1 cellular context compared by ENCODE assay signal in genomic region chr3:48465531-48466378, GRCh38.
TF ChIP-seq lines count a peak whose summit lies in the region.

No MANE protein-coding gene starts in this region.

TF ChIP-seq in K562, 482 proteins besides CTCF, POLR2A, EP300 and RAD21 (continued from another document and continues in another):
- TF ChIP-seq MEIS2 (IDR thresholded peaks at IDR 0.05; ENCODE audit: partially characterized antibody) (no peak), ZNF232 (CRISPR knock-in tag; IDR thresholded peaks at IDR 0.05) (no peak), SNAPC5 (CRISPR knock-in tag; IDR thresholded peaks at IDR 0.05) (no peak), GABPB2 (CRISPR knock-in tag; conservative IDR thresholded peaks at IDR 0.05) (no peak), NONO (IDR thresholded peaks at IDR 0.05; ENCODE audit: low read depth in 2 of 2, low read length in 1 of 2) (peak in 1 of 2 experiments; percentile 38; a peak in 1 of 4 replicates), ZNF239 (CRISPR knock-in tag; IDR thresholded peaks at IDR 0.05) (no peak), PTBP1 (IDR thresholded peaks at IDR 0.05; ENCODE audit: low read depth, low read length) (no peak), SMARCC2 (IDR thresholded peaks at IDR 0.05; ENCODE audit: low read depth) (no peak), ZNF318 (IDR thresholded peaks at IDR 0.05; ENCODE audit: borderline replicate concordance in 1 of 2, low read depth in 1 of 2) (no peak), E2F5 (CRISPR knock-in tag; IDR thresholded peaks at IDR 0.05) (no peak), CREBBP (IDR thresholded peaks at IDR 0.05; ENCODE audit: low read depth, low read length) (no peak), GTF2A2 (tag; IDR thresholded peaks at IDR 0.05) (no peak), MAZ (CRISPR knock-in tag; conservative IDR thresholded peaks at IDR 0.05 in 1 of 2, IDR thresholded peaks at IDR 0.05 in 1 of 2) (peak in 1 of 2 experiments; percentile 54; a peak in 2 of 4 replicates), ZC3H11A (IDR thresholded peaks at IDR 0.05; ENCODE audit: low read depth, low read length) (no peak), STAT6 (CRISPR knock-in tag; IDR thresholded peaks at IDR 0.05) (no peak), E4F1 (CRISPR knock-in tag; IDR thresholded peaks at IDR 0.05; ENCODE audit: borderline replicate concordance) (no peak), ZBTB1 (CRISPR knock-in tag; IDR thresholded peaks at IDR 0.05; ENCODE audit: borderline replicate concordance, low read depth) (no peak), CAMTA2 (CRISPR knock-in tag; conservative IDR thresholded peaks at IDR 0.05) (no peak), ZNF316 (IDR thresholded peaks at IDR 0.05) (peak; percentile 90), ZKSCAN8 (CRISPR knock-in tag; IDR thresholded peaks at IDR 0.05) (no peak), ARID1B (IDR thresholded peaks at IDR 0.05) (0 out of 2 replicates have a peak, but pooled peaks have one; percentile 21), MLLT1 (IDR thresholded peaks at IDR 0.05) (no peak), NCOA2 (IDR thresholded peaks at IDR 0.05; ENCODE audit: partially characterized antibody in 2 of 2) (no peak), PRPF4 (IDR thresholded peaks at IDR 0.05; ENCODE audit: insufficient read depth, low read depth, low read length, poor library complexity, severe bottlenecking) (no peak), GABPB1 (CRISPR knock-in tag; IDR thresholded peaks at IDR 0.05) (peak; percentile 24; the same call in 1 of the 2 replicates), ZNF644 (tag; IDR thresholded peaks at IDR 0.05; ENCODE audit: low read depth) (no peak), RBM17 (IDR thresholded peaks at IDR 0.05; ENCODE audit: borderline replicate concordance, low read depth, low read length) (no peak), ZNF785 (CRISPR knock-in tag; IDR thresholded peaks at IDR 0.05) (no peak), JUNB (CRISPR knock-in tag; conservative IDR thresholded peaks at IDR 0.05) (no peak), E2F6 (IDR thresholded peaks at IDR 0.05; ENCODE audit: borderline replicate concordance in 1 of 2, extremely low read depth in 1 of 2, insufficient read depth in 1 of 2, insufficient read length in 1 of 2, low read depth in 1 of 2, low read length in 1 of 2, poor library complexity in 1 of 2, severe bottlenecking in 1 of 2) (peak; percentile 29 to 66), BMI1 (IDR thresholded peaks at IDR 0.05; ENCODE audit: low read length) (peak; percentile 66; the same call in 1 of the 2 replicates), FOXJ3 (CRISPR knock-in tag; IDR thresholded peaks at IDR 0.05) (peak; percentile 82)
- TF ChIP-seq, protein P1, sequence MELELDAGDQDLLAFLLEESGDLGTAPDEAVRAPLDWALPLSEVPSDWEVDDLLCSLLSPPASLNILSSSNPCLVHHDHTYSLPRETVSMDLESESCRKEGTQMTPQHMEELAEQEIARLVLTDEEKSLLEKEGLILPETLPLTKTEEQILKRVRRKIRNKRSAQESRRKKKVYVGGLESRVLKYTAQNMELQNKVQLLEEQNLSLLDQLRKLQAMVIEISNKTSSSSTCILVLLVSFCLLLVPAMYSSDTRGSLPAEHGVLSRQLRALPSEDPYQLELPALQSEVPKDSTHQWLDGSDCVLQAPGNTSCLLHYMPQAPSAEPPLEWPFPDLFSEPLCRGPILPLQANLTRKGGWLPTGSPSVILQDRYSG (tag; conservative IDR thresholded peaks at IDR 0.05; ENCODE audit: low read depth), result no peak
- TF ChIP-seq, protein P2, sequence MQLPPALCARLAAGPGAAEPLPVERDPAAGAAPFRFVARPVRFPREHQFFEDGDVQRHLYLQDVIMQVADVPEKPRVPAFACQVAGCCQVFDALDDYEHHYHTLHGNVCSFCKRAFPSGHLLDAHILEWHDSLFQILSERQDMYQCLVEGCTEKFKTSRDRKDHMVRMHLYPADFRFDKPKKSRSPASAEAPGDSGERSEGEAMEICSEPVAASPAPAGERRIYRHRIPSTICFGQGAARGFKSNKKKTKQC (CRISPR knock-in tag; IDR thresholded peaks at IDR 0.05), result no peak
- TF ChIP-seq, protein P3, sequence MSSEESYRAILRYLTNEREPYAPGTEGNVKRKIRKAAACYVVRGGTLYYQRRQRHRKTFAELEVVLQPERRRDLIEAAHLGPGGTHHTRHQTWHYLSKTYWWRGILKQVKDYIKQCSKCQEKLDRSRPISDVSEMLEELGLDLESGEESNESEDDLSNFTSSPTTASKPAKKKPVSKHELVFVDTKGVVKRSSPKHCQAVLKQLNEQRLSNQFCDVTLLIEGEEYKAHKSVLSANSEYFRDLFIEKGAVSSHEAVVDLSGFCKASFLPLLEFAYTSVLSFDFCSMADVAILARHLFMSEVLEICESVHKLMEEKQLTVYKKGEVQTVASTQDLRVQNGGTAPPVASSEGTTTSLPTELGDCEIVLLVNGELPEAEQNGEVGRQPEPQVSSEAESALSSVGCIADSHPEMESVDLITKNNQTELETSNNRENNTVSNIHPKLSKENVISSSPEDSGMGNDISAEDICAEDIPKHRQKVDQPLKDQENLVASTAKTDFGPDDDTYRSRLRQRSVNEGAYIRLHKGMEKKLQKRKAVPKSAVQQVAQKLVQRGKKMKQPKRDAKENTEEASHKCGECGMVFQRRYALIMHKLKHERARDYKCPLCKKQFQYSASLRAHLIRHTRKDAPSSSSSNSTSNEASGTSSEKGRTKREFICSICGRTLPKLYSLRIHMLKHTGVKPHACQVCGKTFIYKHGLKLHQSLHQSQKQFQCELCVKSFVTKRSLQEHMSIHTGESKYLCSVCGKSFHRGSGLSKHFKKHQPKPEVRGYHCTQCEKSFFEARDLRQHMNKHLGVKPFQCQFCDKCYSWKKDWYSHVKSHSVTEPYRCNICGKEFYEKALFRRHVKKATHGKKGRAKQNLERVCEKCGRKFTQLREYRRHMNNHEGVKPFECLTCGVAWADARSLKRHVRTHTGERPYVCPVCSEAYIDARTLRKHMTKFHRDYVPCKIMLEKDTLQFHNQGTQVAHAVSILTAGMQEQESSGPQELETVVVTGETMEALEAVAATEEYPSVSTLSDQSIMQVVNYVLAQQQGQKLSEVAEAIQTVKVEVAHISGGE (CRISPR knock-in tag; IDR thresholded peaks at IDR 0.05), result peak in 1 of 3 experiments; percentile 34; a peak in 1 of 6 replicates
- TF ChIP-seq, protein P4, sequence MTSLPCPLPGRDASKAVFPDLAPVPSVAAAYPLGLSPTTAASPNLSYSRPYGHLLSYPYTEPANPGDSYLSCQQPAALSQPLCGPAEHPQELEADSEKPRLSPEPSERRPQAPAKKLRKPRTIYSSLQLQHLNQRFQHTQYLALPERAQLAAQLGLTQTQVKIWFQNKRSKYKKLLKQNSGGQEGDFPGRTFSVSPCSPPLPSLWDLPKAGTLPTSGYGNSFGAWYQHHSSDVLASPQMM (CRISPR knock-in tag; IDR thresholded peaks at IDR 0.05), result no peak
